8 cellular contexts compared by ENCODE assay signal in the genomic region with DNA sequence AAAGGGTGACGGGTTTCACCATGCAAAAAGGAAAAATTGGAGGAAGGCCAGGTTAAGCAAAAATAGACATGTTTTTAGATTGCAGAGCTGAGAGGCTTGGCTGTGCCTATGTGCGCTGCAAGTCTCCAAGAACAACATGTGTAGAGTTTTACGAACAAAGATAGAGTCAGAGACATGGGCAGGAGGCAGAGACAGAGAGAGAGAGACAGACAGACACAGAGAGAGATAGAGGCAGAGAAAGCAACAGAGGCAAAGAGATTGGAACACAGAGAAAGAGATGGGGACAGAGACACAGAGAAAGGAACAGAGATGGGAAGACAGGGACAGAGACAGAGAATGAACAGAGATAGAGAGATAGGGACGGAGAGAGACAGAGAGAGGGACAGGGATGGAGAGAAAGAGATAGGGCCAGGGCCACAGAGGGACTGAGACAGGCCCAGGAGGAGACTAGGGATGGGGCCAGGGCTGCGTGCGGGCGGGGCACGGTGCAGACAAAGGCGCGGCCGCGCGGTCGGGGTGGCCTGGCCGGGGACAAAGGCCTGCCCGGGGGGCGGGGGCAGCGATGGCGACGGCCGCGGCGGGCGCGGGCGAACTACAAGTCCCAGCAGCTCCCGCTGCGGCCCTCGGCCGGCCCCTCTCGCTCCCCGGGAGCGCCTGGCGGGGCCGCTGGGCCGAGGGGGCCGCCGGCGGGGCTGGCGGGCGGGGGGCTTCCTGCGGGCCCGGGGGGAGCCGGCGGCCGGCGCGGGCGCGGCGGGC. TPM values are rescaled to one million over a fixed set of nuclear protein-coding genes. Genes with fewer than 3 reads are reported as not detected.
DNase-seq lines count a peak whose midpoint lies in the region; ATAC-seq, FAIRE-seq and TF ChIP-seq lines count a peak whose summit lies in the region.

A gene (plus strand): TSS at position 633 of the 756 bp plus-strand sequence. CDS start 3,140 bp downstream, outside the sequence.

- H3K36me3 ChIP-seq in SJSA1 (no peaks in the 10 kb centered on the region; the same call in 1 of the 2 replicates), mammary epithelial cell (ENCODE audit: insufficient read depth, low read length) (no peaks in the 10 kb centered on the region), iPS-18a (ENCODE audit: control insufficient read depth, low read depth, low read length) (peaks cover 3% of the 10 kb centered on the region)

- no peak for TF ChIP-seq CTCF in mammary epithelial cell (conservative IDR thresholded peaks at IDR 0.05 in 1 of 2, IDR thresholded peaks at IDR 0.05 in 1 of 2; ENCODE audit: extremely low read depth in 1 of 2, insufficient read depth in 1 of 2, low read depth in 1 of 2, low read length in 2 of 2)

- in situ Hi-C loops in Caki2 (cut with HindIII; ENCODE audit: low pct_unique_long_range_greater_than_20kb, low sequenced_read_pairs) (no loop called here), mammary epithelial cell (cut with MboI; ENCODE audit: low sequenced_read_pairs in 2 of 2) (no loop called here)

- H3K4me2 ChIP-seq in mammary epithelial cell (ENCODE audit: insufficient read depth, low read depth, low read length), result peak within 1 kb of the TSS; percentile 86

- peak within 1 kb of the TSS; percentile 19 for H3K27ac ChIP-seq in SJSA1
- H3K27ac ChIP-seq in mammary epithelial cell (ENCODE audit: insufficient read depth, low read depth, low read length), result no peak within 1 kb of the TSS
- H3K27ac ChIP-seq in iPS-18a (ENCODE audit: low read length), result peak within 1 kb of the TSS; percentile 93

- no peak for ATAC-seq in HG03097 (IDR thresholded peaks at IDR 0.05; ENCODE audit: low FRiP score, unreplicated experiment)

- peak within 1 kb of the TSS; percentile 96 for H2AFZ ChIP-seq in mammary epithelial cell (ENCODE audit: low read depth, low read length)

- BruUV-seq in mammary epithelial cell (replicated peaks; lab: Mats Ljungman, UMichigan), result no TSS peak

- H3K27me3 ChIP-seq in SJSA1 (replicated peaks), result no peaks in the 10 kb centered on the region
- no peaks in the 10 kb centered on the region for H3K27me3 ChIP-seq in mammary epithelial cell (ENCODE audit: insufficient read depth, low read length)
- H3K27me3 ChIP-seq in iPS-18a (ENCODE audit: control insufficient read depth, insufficient read depth, low read length), result no peaks in the 10 kb centered on the region

- no peaks in the 10 kb centered on the region for H4K20me1 ChIP-seq in mammary epithelial cell (ENCODE audit: insufficient read depth, low read length)

- dilution Hi-C loops in mammary epithelial cell (cut with HindIII; ENCODE audit: low sequenced_read_pairs), result no loop called here

- H3K9ac ChIP-seq in mammary epithelial cell (ENCODE audit: insufficient read depth, low read length), result peak within 1 kb of the TSS; percentile 21
- H3K9ac ChIP-seq in iPS-18a (ENCODE audit: low read length), result peak within 1 kb of the TSS; percentile 88

- DNase-seq in Caki2 (ENCODE audit: low read depth) (no peak), HTR-8/SVneo (ENCODE audit: insufficient read length, low spot score) (peak; percentile 88), SJSA1 (ENCODE audit: low read depth in 1 of 2, low spot score in 2 of 2) (peak; percentile 58 to 84), mammary epithelial cell (no peak), retina (peak; percentile 81)
- DNase-seq in activated CD4-positive, CD25-positive, alpha-beta regulatory T cell (lab: John Stamatoyannopoulos, UW), result no peak

- H3K4me1 ChIP-seq in SJSA1 (replicated peaks) (peaks cover 27% of the 10 kb centered on the region), mammary epithelial cell (ENCODE audit: insufficient read depth, low read length) (peaks cover 4% of the 10 kb centered on the region), iPS-18a (ENCODE audit: control insufficient read depth, low read depth, low read length) (peaks cover 12% of the 10 kb centered on the region)

- CTCF ChIA-PET in mammary epithelial cell (lab: Charles Lee; ENCODE audit: low non-redundant PET), result no interaction called here

- peak; percentile 73 for FAIRE-seq in HTR-8/SVneo (lab: Jason Lieb, UNC)

- H3K79me2 ChIP-seq in mammary epithelial cell (ENCODE audit: insufficient read depth, low read length), result no peaks in the 10 kb centered on the region

- H3K4me3 ChIP-seq in SJSA1, result peak within 1 kb of the TSS; percentile 50
- H3K4me3 ChIP-seq in mammary epithelial cell (replicated peaks in 1 of 3; ENCODE audit: insufficient read depth in 1 of 3, low read depth in 2 of 3, low read length in 3 of 3), result peak within 1 kb of the TSS; percentile 54 to 58 (median 54)
- H3K4me3 ChIP-seq in iPS-18a (ENCODE audit: low read length), result peak within 1 kb of the TSS; percentile 78

- H3K9me3 ChIP-seq in SJSA1 (replicated peaks) (no peaks in the 10 kb centered on the region), mammary epithelial cell (replicated peaks; ENCODE audit: insufficient read depth, low read length) (no peaks in the 10 kb centered on the region), iPS-18a (ENCODE audit: control insufficient read depth, low read depth, low read length) (no peaks in the 10 kb centered on the region)

- 17% methylated on average over 3 of the region's 51 CpGs for WGBS in mammary epithelial cell (ENCODE audit: low coverage, missing lambda C conversion rate)

- intact Hi-C loops in mammary epithelial cell (cut with micrococcal nuclease), result no loop called here

RNA-seq across cellular contexts. Expression of the gene that starts here (rescaled TPM):
- total RNA-seq in Caki2 (2014; rRNA removed; shearing (Covaris generic); ENCODE audit: low replicate concordance), result 22.9 and 33.6 TPM in 2 replicates
- total RNA-seq in SJSA1 (2014; rRNA removed; shearing (Covaris generic)), result 31.4 and 33.7 TPM in 2 replicates
- total RNA-seq in mammary epithelial cell, result 10 to 100 TPM; 21.7 to 22.0 TPM
- 16.6 TPM for polyA plus RNA-seq in mammary epithelial cell
- polyA minus RNA-seq in mammary epithelial cell, result 55.9 TPM

Comparison
In these comparisons a context has a peak if more than half of its experiments do, and no peak if none do; other contexts are left out.
1. DNase-seq: peak in HTR-8/SVneo (single experiment), SJSA1 (2 of 2) and retina (single experiment); none in Caki2 (single experiment), mammary epithelial cell (single experiment) and activated CD4-positive, CD25-positive, alpha-beta regulatory T cell (0 of 4).
2. Peak in every context shown above with its lines, with median percentiles within 50 percentile points of each other: H3K4me3 ChIP-seq.